8 cellular contexts compared by ENCODE assay signal in the genomic region with DNA sequence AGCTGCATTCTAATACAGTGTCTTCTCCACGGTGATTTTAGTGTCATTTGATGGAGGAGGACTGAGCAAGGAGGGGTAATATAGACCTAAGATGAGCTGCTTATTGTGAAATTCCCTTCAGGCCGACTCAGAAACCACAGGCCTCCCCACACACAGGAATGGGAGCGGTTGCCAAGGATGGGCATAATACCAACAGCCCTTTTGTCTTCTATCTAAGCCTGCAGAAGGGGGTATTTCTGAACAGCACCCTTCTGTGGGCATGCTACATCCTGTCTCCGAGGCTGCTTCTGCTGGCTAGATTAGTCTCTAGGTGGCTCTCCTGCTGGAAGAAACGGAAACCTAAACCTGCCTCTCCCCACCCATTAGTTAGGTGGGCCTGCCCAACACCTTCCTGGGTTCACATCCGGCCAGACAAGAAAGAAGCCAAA.
A peak's percentile ranks its signal among the peaks of the same experiment; 100 is the strongest.
DNase-seq lines count a peak whose midpoint lies in the region; ATAC-seq lines count a peak whose summit lies in the region.

No MANE protein-coding gene starts in this region.

- H3K4me1 Mint-ChIP-seq in natural killer cell treated with Interleukin-12 subunit alpha and Interleukin-12 subunit beta and Interleukin-15 and Interleukin-18, amount 100 ng/mL, for 72 hours (ENCODE audit: low read depth in 2 of 2) = peaks cover 37 to 44% of the 10 kb centered on the region in 2 donors

- H3K27me3 Mint-ChIP-seq in natural killer cell treated with Interleukin-12 subunit alpha and Interleukin-12 subunit beta and Interleukin-15 and Interleukin-18, amount 100 ng/mL, for 72 hours = no peaks in the 10 kb centered on the region

- DNase-seq in D341Med (ENCODE audit: low spot score) = peak; percentile 45
- DNase-seq in NCI-H226 = peak; percentile 89
- DNase-seq in astrocyte of the hippocampus (ENCODE audit: low read depth, low spot score) = peak; percentile 78
- DNase-seq in natural killer cell treated with Interleukin-12 subunit alpha and Interleukin-12 subunit beta and Interleukin-15 and Interleukin-18, amount 100 ng/mL, for 72 hours (ENCODE audit: low spot score) = no peak
- DNase-seq in islet precursor cell = no peak
- no peak for DNase-seq in SHP77 (lab: John Stamatoyannopoulos, UW)

- no peaks in the 10 kb centered on the region for H3K9me3 Mint-ChIP-seq in natural killer cell treated with Interleukin-12 subunit alpha and Interleukin-12 subunit beta and Interleukin-15 and Interleukin-18, amount 100 ng/mL, for 72 hours

- peak; percentile 71 to 76 for ATAC-seq in natural killer cell treated with Interleukin-12 subunit alpha and Interleukin-12 subunit beta and Interleukin-15 and Interleukin-18, amount 100 ng/mL, for 72 hours
- ATAC-seq in HG03521 (IDR thresholded peaks at IDR 0.05; ENCODE audit: unreplicated experiment) (no peak), GM21619 (IDR thresholded peaks at IDR 0.05; ENCODE audit: unreplicated experiment) (no peak)

- peak overlapping the region; percentile 70 to 89 for H3K27ac Mint-ChIP-seq in natural killer cell treated with Interleukin-12 subunit alpha and Interleukin-12 subunit beta and Interleukin-15 and Interleukin-18, amount 100 ng/mL, for 72 hours

- peak overlapping the region; percentile 24 for H3K4me3 Mint-ChIP-seq in natural killer cell treated with Interleukin-12 subunit alpha and Interleukin-12 subunit beta and Interleukin-15 and Interleukin-18, amount 100 ng/mL, for 72 hours

- no peaks in the 10 kb centered on the region for H3K36me3 Mint-ChIP-seq in natural killer cell treated with Interleukin-12 subunit alpha and Interleukin-12 subunit beta and Interleukin-15 and Interleukin-18, amount 100 ng/mL, for 72 hours

Comparison
In these comparisons a context has a peak if more than half of its experiments do, and no peak if none do; other contexts are left out.
1. DNase-seq: peak in D341Med (single experiment), NCI-H226 (single experiment) and astrocyte of the hippocampus (single experiment); none in natural killer cell treated with Interleukin-12 subunit alpha and Interleukin-12 subunit beta and Interleukin-15 and Interleukin-18, amount 100 ng/mL, for 72 hours (single experiment), islet precursor cell (single experiment) and SHP77 (0 of 2).
2. ATAC-seq: peak in natural killer cell treated with Interleukin-12 subunit alpha and Interleukin-12 subunit beta and Interleukin-15 and Interleukin-18, amount 100 ng/mL, for 72 hours (2 of 2); none in HG03521 (single experiment) and GM21619 (single experiment).